Comparison of ENCODE assay signal across 1 cellular context in genomic region chr17:47931848-47932247, GRCh38.
TF ChIP-seq lines count a peak whose summit lies in the region.

No MANE protein-coding gene starts in this region.

TF ChIP-seq in HepG2, 621 proteins besides CTCF, POLR2A, EP300 and RAD21 (continued from another document and continues in another):
- no peak for TF ChIP-seq ZBTB39 (CRISPR knock-in tag; IDR thresholded peaks at IDR 0.05)
- no peak for TF ChIP-seq NR2C2 (CRISPR knock-in tag; IDR thresholded peaks at IDR 0.05; ENCODE audit: borderline replicate concordance)
- peak; percentile 33; the same call in 1 of the 2 replicates for TF ChIP-seq FOXA3 (CRISPR knock-in tag; IDR thresholded peaks at IDR 0.05)
- no peak for TF ChIP-seq PITX1 (CRISPR knock-in tag; IDR thresholded peaks at IDR 0.05)
- no peak for TF ChIP-seq SP4 (CRISPR knock-in tag; IDR thresholded peaks at IDR 0.05)
- no peak for TF ChIP-seq KLF15 (CRISPR knock-in tag; IDR thresholded peaks at IDR 0.05; ENCODE audit: borderline replicate concordance)
- no peak for TF ChIP-seq RFXANK (CRISPR knock-in tag; IDR thresholded peaks at IDR 0.05)
- TF ChIP-seq GATAD2A (CRISPR knock-in tag; IDR thresholded peaks at IDR 0.05), result peak; percentile 69; the same call in 1 of the 2 replicates
- no peak for TF ChIP-seq ZNF318 (CRISPR knock-in tag; IDR thresholded peaks at IDR 0.05)
- no peak for TF ChIP-seq RFX5 (IDR thresholded peaks at IDR 0.05; ENCODE audit: low read depth, low read length)
- no peak for TF ChIP-seq CENPBD1 (CRISPR knock-in tag; IDR thresholded peaks at IDR 0.05; ENCODE audit: borderline replicate concordance, low read depth)
- 0 out of 2 replicates have a peak, but pooled peaks have one; percentile 19 for TF ChIP-seq MIER2 (CRISPR knock-in tag; IDR thresholded peaks at IDR 0.05)
- no peak for TF ChIP-seq ZSCAN30 (CRISPR knock-in tag; IDR thresholded peaks at IDR 0.05)
- 0 out of 2 replicates have a peak, but pooled peaks have one; percentile 39 for TF ChIP-seq ZNF430 (CRISPR knock-in tag; IDR thresholded peaks at IDR 0.05)
- peak; percentile 59; the same call in 1 of the 2 replicates for TF ChIP-seq AHDC1 (CRISPR knock-in tag; IDR thresholded peaks at IDR 0.05; ENCODE audit: borderline replicate concordance)
- TF ChIP-seq SOX13 (IDR thresholded peaks at IDR 0.05), result no peak
- TF ChIP-seq SOX13 (CRISPR knock-in tag; conservative IDR thresholded peaks at IDR 0.05 in 1 of 2, IDR thresholded peaks at IDR 0.05 in 1 of 2), result peak in 1 of 2 experiments; percentile 58; a peak in 1 of 4 replicates
- TF ChIP-seq MEIS2 (CRISPR knock-in tag; IDR thresholded peaks at IDR 0.05), result no peak
- TF ChIP-seq ZNF343 (CRISPR knock-in tag; IDR thresholded peaks at IDR 0.05), result no peak
- no peak for TF ChIP-seq ZNF660 (CRISPR knock-in tag; IDR thresholded peaks at IDR 0.05; ENCODE audit: borderline replicate concordance, low read depth)
- TF ChIP-seq ARID5B (CRISPR knock-in tag; IDR thresholded peaks at IDR 0.05), result peak; percentile 10; the same call in 1 of the 2 replicates
- no peak for TF ChIP-seq SMYD3 (CRISPR knock-in tag; IDR thresholded peaks at IDR 0.05)
- no peak for TF ChIP-seq MAF1 (CRISPR knock-in tag; IDR thresholded peaks at IDR 0.05; ENCODE audit: borderline replicate concordance)
- TF ChIP-seq MYPOP (CRISPR knock-in tag; IDR thresholded peaks at IDR 0.05), result no peak
- TF ChIP-seq ZNF607 (CRISPR knock-in tag; IDR thresholded peaks at IDR 0.05; ENCODE audit: borderline replicate concordance), result no peak
- no peak for TF ChIP-seq ZNF280B (CRISPR knock-in tag; IDR thresholded peaks at IDR 0.05; ENCODE audit: borderline replicate concordance)
- no peak for TF ChIP-seq ZBTB33 (CRISPR knock-in tag; IDR thresholded peaks at IDR 0.05)
- no peak for TF ChIP-seq ARID2 (CRISPR knock-in tag; IDR thresholded peaks at IDR 0.05; ENCODE audit: borderline replicate concordance)
- no peak for TF ChIP-seq JUN (CRISPR knock-in tag; IDR thresholded peaks at IDR 0.05)
